Comparison of ENCODE assay signal across 8 cellular contexts in the genomic region with DNA sequence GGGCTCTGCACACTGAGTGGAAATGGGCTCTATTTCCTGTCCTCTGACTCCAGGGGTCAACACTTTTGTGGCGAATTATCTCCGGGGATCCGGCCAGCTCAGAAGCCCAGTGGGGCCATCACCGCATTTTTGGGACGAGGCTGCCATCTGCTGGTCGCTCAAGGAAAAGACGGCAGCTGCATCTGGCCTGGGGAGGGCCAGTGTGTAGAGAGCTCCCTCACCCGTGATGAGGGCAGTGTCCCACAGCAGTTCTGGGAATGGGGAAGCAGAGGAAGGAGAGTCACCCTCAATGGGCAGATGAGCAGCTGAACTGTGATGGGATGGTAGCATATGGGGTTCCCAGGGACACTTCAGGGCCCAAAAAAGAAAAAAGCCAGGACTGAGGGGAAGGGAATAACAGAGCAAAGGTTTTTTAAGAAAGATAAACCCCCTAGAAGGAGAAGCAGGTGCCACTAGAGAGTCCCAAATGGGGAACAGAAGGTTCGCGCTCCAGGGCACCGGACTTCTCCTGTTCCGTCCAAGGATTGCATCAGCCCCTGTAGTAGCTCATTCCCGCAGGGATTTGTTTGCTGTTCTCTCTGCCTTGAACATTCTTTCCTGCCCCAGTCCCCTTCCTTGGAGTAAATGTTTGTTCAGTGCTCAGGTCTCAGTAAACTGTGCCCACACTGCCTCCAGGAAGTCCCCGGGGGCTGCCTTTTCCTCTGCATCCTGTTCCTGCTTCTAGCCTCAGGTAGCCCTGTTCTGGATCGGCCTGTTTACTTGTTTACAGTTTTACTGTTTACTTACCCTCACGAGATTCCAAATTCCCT.
DNase-seq lines count a peak whose midpoint lies in the region; ATAC-seq and TF ChIP-seq lines count a peak whose summit lies in the region.

No MANE protein-coding gene starts in this region.

- TF ChIP-seq CTCF in GM12873 (IDR thresholded peaks at IDR 0.05; ENCODE audit: insufficient read depth, low read depth, low read length, missing control alignments): peak; percentile 90
- peak; percentile 73 for TF ChIP-seq CTCF in VCaP (conservative IDR thresholded peaks at IDR 0.05)

- in situ Hi-C loops in T47D (cut with HindIII; ENCODE audit: low pct_unique_long_range_greater_than_20kb, low sequenced_read_pairs): no loop called here

- DNase-seq in NCI-H2029 (lab: John Stamatoyannopoulos, UW) (peak; percentile 8), T47D (ENCODE audit: low read depth in 1 of 2, low spot score in 1 of 2) (peak; percentile 14 to 96), iPS-NIHi7 (ENCODE audit: extremely low spot score) (peak; percentile 90), NCI-H1048 (lab: John Stamatoyannopoulos, UW) (no peak)
- peak; percentile 71 for DNase-seq in stimulated activated CD4-positive, alpha-beta T cell treated with anti-CD3 and anti-CD28 coated beads, Interleukin-12 subunit alpha, Interleukin-12 subunit beta, amount 100 ng/mL, for 4 hours

- ATAC-seq in HG02623 (IDR thresholded peaks at IDR 0.05; ENCODE audit: unreplicated experiment): peak; percentile 78

- H3K27ac ChIP-seq in VCaP: peak overlapping the region; percentile 85
